1 cellular context compared by ENCODE assay signal in the genomic region with DNA sequence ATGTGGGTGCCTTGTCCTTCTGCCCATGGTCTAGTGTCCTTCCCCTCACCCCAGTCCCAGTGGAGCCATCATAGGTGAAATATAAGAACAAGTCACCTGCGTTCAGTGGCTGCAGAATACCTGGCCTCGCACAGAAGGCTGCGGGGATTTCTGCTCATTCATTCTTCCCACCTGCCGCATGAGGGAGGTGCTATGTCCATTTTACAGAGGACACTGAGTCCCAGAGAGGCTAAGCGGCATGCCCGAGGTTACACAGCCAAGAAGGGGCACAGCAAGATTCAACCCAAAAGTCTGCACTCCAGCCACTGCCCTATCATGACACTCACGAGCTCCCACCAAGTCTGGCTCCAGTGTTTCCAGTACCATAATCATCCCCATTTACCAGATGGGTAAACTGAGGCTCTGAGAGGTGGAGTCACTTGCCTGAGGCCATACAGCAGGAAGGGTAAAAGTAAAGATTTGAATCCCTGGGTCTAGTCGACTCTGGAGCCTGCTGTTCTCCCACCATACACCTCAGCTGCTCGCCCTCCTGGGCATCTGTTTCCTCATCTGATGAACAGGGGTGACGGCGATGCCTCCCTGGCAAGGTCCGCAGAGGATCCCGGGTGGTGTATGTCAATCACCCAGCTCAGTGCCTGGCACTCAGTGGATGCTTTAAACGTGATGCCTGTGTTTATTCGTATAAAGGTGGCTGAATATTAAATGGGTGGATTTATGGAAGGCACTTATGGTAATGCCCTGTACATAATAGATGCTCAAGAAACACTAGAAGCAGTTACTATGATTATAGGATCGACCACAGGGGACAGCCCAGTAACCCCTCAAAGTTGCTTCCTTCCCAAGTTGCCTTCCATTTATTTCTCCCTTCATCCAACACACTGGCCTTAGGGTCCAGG.
A peak's percentile ranks its signal among the peaks of the same experiment; 100 is the strongest.
TF ChIP-seq lines count a peak whose summit lies in the region.

No MANE protein-coding gene starts in this region.

TF ChIP-seq in HepG2, 621 proteins besides CTCF, POLR2A, EP300 and RAD21 (continued from another document):
- TF ChIP-seq PRPF4 (IDR thresholded peaks at IDR 0.05; ENCODE audit: low read depth, low read length, poor library complexity, severe bottlenecking) = no peak
- TF ChIP-seq, protein P1, sequence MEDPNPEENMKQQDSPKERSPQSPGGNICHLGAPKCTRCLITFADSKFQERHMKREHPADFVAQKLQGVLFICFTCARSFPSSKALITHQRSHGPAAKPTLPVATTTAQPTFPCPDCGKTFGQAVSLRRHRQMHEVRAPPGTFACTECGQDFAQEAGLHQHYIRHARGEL (CRISPR knock-in tag; IDR thresholded peaks at IDR 0.05) = no peak
- TF ChIP-seq CENPT (CRISPR knock-in tag; IDR thresholded peaks at IDR 0.05; ENCODE audit: low read depth) = no peak
- no peak for TF ChIP-seq SMYD3 (CRISPR knock-in tag; IDR thresholded peaks at IDR 0.05)
- TF ChIP-seq ZNF382 (CRISPR knock-in tag; IDR thresholded peaks at IDR 0.05; ENCODE audit: borderline replicate concordance) = no peak
- TF ChIP-seq SRY (CRISPR knock-in tag; IDR thresholded peaks at IDR 0.05) = peak; percentile 29; the same call in 1 of the 2 replicates
- no peak for TF ChIP-seq NFRKB (IDR thresholded peaks at IDR 0.05)
- TF ChIP-seq ZNF224 (CRISPR knock-in tag; IDR thresholded peaks at IDR 0.05) = 0 out of 2 replicates have a peak, but pooled peaks have one; percentile 7
- TF ChIP-seq ZNF235 (CRISPR knock-in tag; IDR thresholded peaks at IDR 0.05; ENCODE audit: borderline replicate concordance) = peak; percentile 3; the same call in 1 of the 2 replicates
- peak; percentile 68; the same call in 1 of the 2 replicates for TF ChIP-seq ZC3H4 (CRISPR knock-in tag; IDR thresholded peaks at IDR 0.05; ENCODE audit: borderline replicate concordance)
- 0 out of 2 replicates have a peak, but pooled peaks have one; percentile 54 for TF ChIP-seq NFE2L1 (CRISPR knock-in tag; IDR thresholded peaks at IDR 0.05; ENCODE audit: borderline replicate concordance)
- TF ChIP-seq ZNF747 (CRISPR knock-in tag; IDR thresholded peaks at IDR 0.05; ENCODE audit: borderline replicate concordance) = no peak
